ENCODE assay signal across 22 cellular contexts in genomic region chr6:89154131-89154530, GRCh38. TPM values are rescaled to one million over a fixed set of nuclear protein-coding genes. Genes with fewer than 3 reads are reported as not detected.
"Had no signal": no experiment of that assay in that cellular context is flagged by ENCODE, and none has a peak within 500 bp of the region (broad histone marks: within the 10 kb centered on the region; RNA-seq: fewer than 3 reads in every experiment).

No MANE protein-coding gene starts in this region.

- H3K4me3 Mint-ChIP-seq: activated CD4-positive, alpha-beta T cell treated with anti-CD3 and anti-CD28 coated beads, Interleukin-2, amount 10 ng/mL, durations not matched to agents 24 days and 14 days; activated CD8-positive, alpha-beta T cell treated with anti-CD3 and anti-CD28 coated beads for 36 hours; activated naive CD8-positive, alpha-beta T cell treated with anti-CD3 and anti-CD28 coated beads, Interleukin-2, amount 10 ng/mL, durations not matched to agents 7 days and 5 days; activated T-helper 17 cell treated with anti-CD3 and anti-CD28 coated beads, Interleukin-2, amount 50 U/mL, for 72 hours; brain; naive thymus-derived CD8-positive, alpha-beta T cell; stimulated activated memory B cell treated with anti-CD40 and anti-IgM and Interleukin-4, amounts not matched to agents 10 μg/mL and 1 μg/mL and 100 μg/mL, for 72 hours; T-cell had no signal

- H2AFZ ChIP-seq: hepatocyte had no signal

- H3K27ac ChIP-seq: coronary artery, hepatocyte, lower lobe of right lung, ovary, upper lobe of right lung had no signal

- H3K9me3 ChIP-seq: lower lobe of right lung, ovary, upper lobe of right lung had no signal

- H3K4me1 Mint-ChIP-seq: activated T-helper 17 cell treated with anti-CD3 and anti-CD28 coated beads, Interleukin-2, amount 50 U/mL, for 72 hours had no signal

- H3K27me3 Mint-ChIP-seq: activated CD4-positive, alpha-beta T cell treated with anti-CD3 and anti-CD28 coated beads, Interleukin-2, amount 10 ng/mL, durations not matched to agents 24 days and 14 days; activated CD8-positive, alpha-beta T cell treated with anti-CD3 and anti-CD28 coated beads for 36 hours; activated naive CD8-positive, alpha-beta T cell treated with anti-CD3 and anti-CD28 coated beads, Interleukin-2, amount 10 ng/mL, durations not matched to agents 7 days and 5 days; activated T-helper 17 cell treated with anti-CD3 and anti-CD28 coated beads, Interleukin-2, amount 50 U/mL, for 72 hours; brain; naive thymus-derived CD8-positive, alpha-beta T cell; stimulated activated memory B cell treated with anti-CD40 and anti-IgM and Interleukin-4, amounts not matched to agents 10 μg/mL and 1 μg/mL and 100 μg/mL, for 72 hours; T-cell had no signal

- DNase-seq: activated CD4-positive, alpha-beta T cell treated with anti-CD3 and anti-CD28 coated beads, Interleukin-2, amount 10 ng/mL, durations not matched to agents 24 days and 14 days; activated CD8-positive, alpha-beta T cell treated with anti-CD3 and anti-CD28 coated beads for 36 hours; activated naive CD4-positive, alpha-beta T cell treated with Interleukin-2 at 50 U/mL for 16 hours; activated naive CD8-positive, alpha-beta T cell treated with anti-CD3 and anti-CD28 coated beads, Interleukin-2, amount 10 ng/mL, durations not matched to agents 7 days and 5 days; activated T-cell treated with anti-CD3 and anti-CD28 coated beads, Interleukin-2, amount 50 U/mL, for 1 hour; caudate nucleus; effector memory CD4-positive, alpha-beta T cell; foreskin fibroblast; islet precursor cell; left colon; lower lobe of right lung; naive thymus-derived CD8-positive, alpha-beta T cell; ovary; stimulated activated CD4-positive, alpha-beta T cell treated with anti-CD3 and anti-CD28 coated beads, Interleukin-4, amount 100 ng/mL, for 24 hours; T-cell; upper lobe of right lung had no signal

- H3K36me3 ChIP-seq: ovary, upper lobe of right lung had no signal

- H3K4me1 ChIP-seq: lower lobe of right lung, upper lobe of right lung had no signal

- H3K4me3 ChIP-seq: coronary artery, hepatocyte, lower lobe of right lung, ovary, upper lobe of right lung had no signal

- H3K9me3 Mint-ChIP-seq: activated CD4-positive, alpha-beta T cell treated with anti-CD3 and anti-CD28 coated beads, Interleukin-2, amount 10 ng/mL, durations not matched to agents 24 days and 14 days; activated CD8-positive, alpha-beta T cell treated with anti-CD3 and anti-CD28 coated beads for 36 hours; activated naive CD8-positive, alpha-beta T cell treated with anti-CD3 and anti-CD28 coated beads, Interleukin-2, amount 10 ng/mL, durations not matched to agents 7 days and 5 days; activated T-helper 17 cell treated with anti-CD3 and anti-CD28 coated beads, Interleukin-2, amount 50 U/mL, for 72 hours; brain; naive thymus-derived CD8-positive, alpha-beta T cell; stimulated activated memory B cell treated with anti-CD40 and anti-IgM and Interleukin-4, amounts not matched to agents 10 μg/mL and 1 μg/mL and 100 μg/mL, for 72 hours; T-cell had no signal

- H3K4me2 ChIP-seq: hepatocyte had no signal

- H3K27ac Mint-ChIP-seq: activated CD4-positive, alpha-beta T cell treated with anti-CD3 and anti-CD28 coated beads, Interleukin-2, amount 10 ng/mL, durations not matched to agents 24 days and 14 days; activated CD8-positive, alpha-beta T cell treated with anti-CD3 and anti-CD28 coated beads for 36 hours; activated naive CD8-positive, alpha-beta T cell treated with anti-CD3 and anti-CD28 coated beads, Interleukin-2, amount 10 ng/mL, durations not matched to agents 7 days and 5 days; activated T-helper 17 cell treated with anti-CD3 and anti-CD28 coated beads, Interleukin-2, amount 50 U/mL, for 72 hours; brain; naive thymus-derived CD8-positive, alpha-beta T cell; stimulated activated memory B cell treated with anti-CD40 and anti-IgM and Interleukin-4, amounts not matched to agents 10 μg/mL and 1 μg/mL and 100 μg/mL, for 72 hours; T-cell had no signal

- ATAC-seq: activated CD8-positive, alpha-beta T cell treated with anti-CD3 and anti-CD28 coated beads for 36 hours; activated T-helper 17 cell treated with anti-CD3 and anti-CD28 coated beads, Interleukin-2, amount 50 U/mL, for 72 hours; left colon; lower lobe of right lung; naive thymus-derived CD8-positive, alpha-beta T cell; sciatic nerve; stimulated activated memory B cell treated with anti-CD40 and anti-IgM and Interleukin-4, amounts not matched to agents 10 μg/mL and 1 μg/mL and 100 μg/mL, for 72 hours; T-cell; upper lobe of right lung had no signal

- H3K27me3 ChIP-seq: hepatocyte, ovary, upper lobe of right lung had no signal

RNA-seq across cellular contexts. Expression of gene SRSF12, which starts 36.3 kb away (rescaled TPM):
- total RNA-seq: activated naive CD8-positive, alpha-beta T cell treated with anti-CD3 and anti-CD28 coated beads, Interleukin-2, amount 10 ng/mL, durations not matched to agents 7 days and 5 days; lower lobe of right lung; naive thymus-derived CD8-positive, alpha-beta T cell; T-cell; upper lobe of right lung had no signal
